Comparison of ENCODE assay signal across 1 cellular context in the genomic region with DNA sequence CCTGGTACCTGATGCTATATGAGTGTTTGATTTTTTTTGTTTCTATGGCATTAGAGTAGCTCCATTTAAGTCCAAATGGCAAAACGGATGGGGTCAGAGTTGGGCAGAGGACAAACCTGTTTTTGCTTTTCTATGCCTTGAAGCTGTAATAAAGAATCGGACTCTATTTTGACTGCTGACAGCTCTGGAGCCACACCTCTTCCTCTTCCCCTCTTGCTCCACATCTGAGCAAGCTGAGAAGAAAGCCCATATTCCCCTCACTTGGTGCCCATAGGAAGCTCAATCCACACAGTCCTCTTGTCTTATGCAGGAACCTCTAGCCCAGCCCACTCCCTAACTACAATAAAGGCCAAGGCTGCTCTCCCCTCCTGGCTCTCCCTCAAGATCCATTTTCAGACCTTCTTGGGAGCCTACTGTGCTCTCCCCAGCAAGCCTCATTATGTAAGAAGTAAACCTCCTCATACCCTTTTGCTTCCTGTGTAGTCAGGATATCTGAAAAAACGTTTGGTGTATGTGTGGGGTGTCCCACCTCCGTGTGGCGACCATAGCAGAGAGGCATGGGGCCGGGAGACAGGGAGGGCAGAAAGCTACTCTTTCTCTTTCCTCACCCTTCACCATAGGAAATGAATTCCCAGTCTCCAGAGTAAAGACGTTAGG.
TF ChIP-seq lines count a peak whose summit lies in the region.

No MANE protein-coding gene starts in this region.

TF ChIP-seq in IMR-90, 13 proteins besides CTCF, POLR2A, EP300 and RAD21 (continued from another document):
- TF ChIP-seq, protein P1, sequence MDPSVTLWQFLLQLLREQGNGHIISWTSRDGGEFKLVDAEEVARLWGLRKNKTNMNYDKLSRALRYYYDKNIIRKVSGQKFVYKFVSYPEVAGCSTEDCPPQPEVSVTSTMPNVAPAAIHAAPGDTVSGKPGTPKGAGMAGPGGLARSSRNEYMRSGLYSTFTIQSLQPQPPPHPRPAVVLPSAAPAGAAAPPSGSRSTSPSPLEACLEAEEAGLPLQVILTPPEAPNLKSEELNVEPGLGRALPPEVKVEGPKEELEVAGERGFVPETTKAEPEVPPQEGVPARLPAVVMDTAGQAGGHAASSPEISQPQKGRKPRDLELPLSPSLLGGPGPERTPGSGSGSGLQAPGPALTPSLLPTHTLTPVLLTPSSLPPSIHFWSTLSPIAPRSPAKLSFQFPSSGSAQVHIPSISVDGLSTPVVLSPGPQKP (IDR thresholded peaks at IDR 0.05; ENCODE audit: borderline replicate concordance, low read depth, low read length) = no peak
- TF ChIP-seq RFX5 (IDR thresholded peaks at IDR 0.05; ENCODE audit: low read depth, low read length) (no peak), MXI1 (IDR thresholded peaks at IDR 0.05; ENCODE audit: borderline replicate concordance, low read depth, low read length) (no peak), MAFK (IDR thresholded peaks at IDR 0.05; ENCODE audit: low read depth, low read length) (no peak), CEBPB (IDR thresholded peaks at IDR 0.05; ENCODE audit: low read depth, low read length) (no peak), BHLHE40 (IDR thresholded peaks at IDR 0.05; ENCODE audit: low read depth, low read length) (no peak)
TF ChIP-seq in IMR-90: peak in this region for 0.
